11 cellular contexts compared by ENCODE assay signal in the genomic region with DNA sequence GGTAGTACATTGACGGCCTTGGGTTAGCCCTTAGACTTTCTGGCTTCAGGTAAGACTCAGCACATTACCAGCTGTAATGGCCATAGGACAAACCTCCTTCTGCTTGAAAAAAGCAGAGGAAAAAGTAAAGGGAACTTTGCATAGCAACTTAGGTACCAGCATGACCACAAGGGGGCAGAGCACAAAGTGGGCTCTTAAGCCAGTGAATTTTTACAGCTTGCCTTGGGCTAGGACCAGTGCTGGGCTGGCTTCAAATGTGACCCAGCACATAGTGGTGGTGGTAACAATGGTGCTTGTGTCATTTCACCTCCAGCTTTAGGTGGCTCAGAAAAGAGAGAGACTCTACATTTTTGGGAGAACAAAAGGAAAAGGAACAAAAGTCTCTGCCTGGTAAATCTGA.
A peak's percentile ranks its signal among the peaks of the same experiment; 100 is the strongest.
DNase-seq lines count a peak whose midpoint lies in the region; ATAC-seq, FAIRE-seq and TF ChIP-seq lines count a peak whose summit lies in the region.
"Had no signal": no experiment of that assay in that cellular context is flagged by ENCODE, and none has a peak within 500 bp of the region (broad histone marks: within the 10 kb centered on the region; RNA-seq: fewer than 3 reads in every experiment).

No MANE protein-coding gene starts in this region.

- TF ChIP-seq CTCF in coronary artery (IDR thresholded peaks at IDR 0.05), result no peak
- no peak for TF ChIP-seq CTCF in vagina (IDR thresholded peaks at IDR 0.05)

- no peaks in the 10 kb centered on the region for H3K36me3 ChIP-seq in iPS DF 6.9 (ENCODE audit: control insufficient read depth, insufficient read depth, low read length)
- no peaks in the 10 kb centered on the region for H3K36me3 ChIP-seq in small intestine (ENCODE audit: control insufficient read depth in 2 of 2, insufficient read depth in 2 of 2, low read length in 2 of 2)
- no peaks in the 10 kb centered on the region for H3K36me3 ChIP-seq in vagina
- H3K36me3 ChIP-seq: esophagus squamous epithelium had no signal

- no peak for TF ChIP-seq POLR2A in vagina (IDR thresholded peaks at IDR 0.05)

- H3K27ac ChIP-seq in iPS DF 6.9 (ENCODE audit: low read length) (no peak overlapping the region), small intestine (ENCODE audit: low read depth in 1 of 2, low read length in 1 of 2) (no peak overlapping the region), coronary artery (no peak overlapping the region), vagina (no peak overlapping the region)
- H3K27ac ChIP-seq: esophagus squamous epithelium had no signal

- in situ Hi-C loops in SK-MEL-5 (cut with HindIII; ENCODE audit: low pct_unique_long_range_greater_than_20kb, low sequenced_read_pairs), result no loop called here

- no peak for FAIRE-seq in small intestine (lab: Jason Lieb, UNC)

- H3K27me3 ChIP-seq in iPS DF 6.9 (ENCODE audit: control insufficient read depth, insufficient read depth, low read length) (no peaks in the 10 kb centered on the region), small intestine (ENCODE audit: control insufficient read depth in 2 of 2, insufficient read depth in 2 of 2, low read length in 2 of 2) (no peaks in the 10 kb centered on the region), vagina (no peaks in the 10 kb centered on the region)
- H3K27me3 ChIP-seq: esophagus squamous epithelium had no signal

- no peaks in the 10 kb centered on the region for H3K4me1 ChIP-seq in iPS DF 6.9 (ENCODE audit: control insufficient read depth, insufficient read depth, low read length)
- H3K4me1 ChIP-seq in small intestine (ENCODE audit: control insufficient read depth in 2 of 2, insufficient read depth in 1 of 2, low read depth in 1 of 2, low read length in 1 of 2), result no peaks in the 10 kb centered on the region
- no peaks in the 10 kb centered on the region for H3K4me1 ChIP-seq in vagina
- H3K4me1 ChIP-seq: esophagus squamous epithelium had no signal

- no peaks in the 10 kb centered on the region for H3K9me3 ChIP-seq in iPS DF 6.9 (ENCODE audit: control insufficient read depth, insufficient read depth, low read length)
- H3K9me3 ChIP-seq in small intestine (ENCODE audit: control insufficient read depth, low read depth), result no peaks in the 10 kb centered on the region
- H3K9me3 ChIP-seq in vagina, result no peaks in the 10 kb centered on the region
- H3K9me3 ChIP-seq: esophagus squamous epithelium had no signal

- DNase-seq in AML-193 (lab: John Stamatoyannopoulos, UW), result peak; percentile 0 to 3
- DNase-seq in SK-MEL-5 (ENCODE audit: low read depth, low spot score), result peak; percentile 64
- DNase-seq in iPS DF 6.9 (ENCODE audit: low read depth, low spot score), result peak; percentile 41
- DNase-seq in small intestine, result no peak
- no peak for DNase-seq in NCI-H1417 treated with DMSO at 0.1 percent for 48 hours (lab: John Stamatoyannopoulos, UW)
- DNase-seq in coronary artery (ENCODE audit: low spot score), result no peak
- DNase-seq in vagina (ENCODE audit: extremely low spot score in 2 of 2), result no peak
- DNase-seq: esophagus squamous epithelium, NCI-H446 had no signal

- no peak overlapping the region for H3K4me3 ChIP-seq in iPS DF 6.9 (ENCODE audit: low read length)
- no peak overlapping the region for H3K4me3 ChIP-seq in small intestine (ENCODE audit: low read depth in 1 of 2, low read length in 2 of 2)
- H3K4me3 ChIP-seq in coronary artery, result no peak overlapping the region
- no peak overlapping the region for H3K4me3 ChIP-seq in vagina
- H3K4me3 ChIP-seq: esophagus squamous epithelium had no signal

- peak; percentile 56 for ATAC-seq in GM21717 (IDR thresholded peaks at IDR 0.05; ENCODE audit: unreplicated experiment)
- ATAC-seq: sciatic nerve had no signal

- intact Hi-C loops in vagina (cut with DNase I), result no loop called here

- no CpG with 5 or more reads among the region's 1 CpG for WGBS in iPS DF 6.9 (ENCODE audit: insufficient coverage, insufficient read length)
- 55 to 100% (median 84%) methylated on average over 1 of the region's 1 CpG for WGBS in small intestine, 3 donors

Comparison
In these comparisons a context has a peak if more than half of its experiments do, and no peak if none do; other contexts are left out.
1. DNase-seq: peak in AML-193 (2 of 2), SK-MEL-5 (single experiment) and iPS DF 6.9 (single experiment); none in small intestine (single experiment), NCI-H1417 treated with DMSO at 0.1 percent for 48 hours (single experiment), coronary artery (single experiment) and vagina (0 of 2).